ENCODE assay signal across 12 cellular contexts in the genomic region with DNA sequence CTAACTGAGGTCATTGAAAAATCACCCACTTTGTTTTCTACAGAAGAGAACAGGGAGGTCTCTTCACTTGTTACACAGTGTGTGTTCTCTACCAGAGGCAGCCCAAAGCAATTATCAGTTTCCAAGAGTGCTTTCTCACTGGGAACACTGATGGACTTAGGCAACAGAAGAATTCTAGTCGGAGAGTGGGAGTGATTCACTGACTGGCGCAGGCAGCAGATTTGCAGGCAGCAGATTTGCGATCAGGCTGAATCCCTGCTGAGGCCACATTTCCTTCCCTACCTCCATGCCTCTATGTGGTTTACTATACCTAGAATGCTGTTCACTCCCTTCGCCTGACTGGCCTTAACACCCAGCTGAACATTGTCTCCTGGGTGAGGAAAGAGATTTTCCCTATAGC. TPM values are rescaled to one million over a fixed set of nuclear protein-coding genes. Genes with fewer than 3 reads are reported as not detected.
A peak's percentile ranks its signal among the peaks of the same experiment; 100 is the strongest.
DNase-seq lines count a peak whose midpoint lies in the region; ATAC-seq and TF ChIP-seq lines count a peak whose summit lies in the region.
"Had no signal": no experiment of that assay in that cellular context is flagged by ENCODE, and none has a peak within 500 bp of the region (broad histone marks: within the 10 kb centered on the region; RNA-seq: fewer than 3 reads in every experiment).

No MANE protein-coding gene starts in this region.

- H3K14ac ChIP-seq in trophoblast cell (ENCODE audit: low read length) = no peak overlapping the region

- H3K9ac ChIP-seq in trophoblast cell (ENCODE audit: low read length) = no peak overlapping the region

- ATAC-seq in Panc1 = peak; percentile 77

- H3K4me3 ChIP-seq in Panc1 (ENCODE audit: low read depth in 2 of 2, low read length in 2 of 2) (no peak overlapping the region), trophoblast cell (ENCODE audit: low read depth, low read length) (no peak overlapping the region)

- H3K36me3 Mint-ChIP-seq in T-helper 1 cell treated with Interleukin-12 subunit alpha and Interleukin-12 subunit beta and Interleukin-4 antibody, amounts not matched to agents 30 μg/mL and 1 μg/mL, for 36 hours (ENCODE audit: low read depth) = peaks cover 70% of the 10 kb centered on the region

- H3K36me3 ChIP-seq in Panc1 (ENCODE audit: control insufficient read depth, insufficient read depth, low read length) (no peaks in the 10 kb centered on the region), trophoblast cell (ENCODE audit: control insufficient read depth in 1 of 2, insufficient read depth in 2 of 2, low read length in 2 of 2) (peaks cover 16 to 38% of the 10 kb centered on the region in 2 experiments)

- no peak overlapping the region for H4K91ac ChIP-seq in trophoblast cell (ENCODE audit: low read depth, low read length)

- no peaks in the 10 kb centered on the region for H3K79me1 ChIP-seq in trophoblast cell (ENCODE audit: low read length)

- no peak overlapping the region for H4K12ac ChIP-seq in trophoblast cell (ENCODE audit: low read depth, low read length)

- no peak overlapping the region for H2BK120ac ChIP-seq in trophoblast cell (ENCODE audit: insufficient read depth, low read length, poor library complexity)

- intact Hi-C loops in Panc1 (cut with micrococcal nuclease; ENCODE audit: unreplicated experiment) = no loop called here

- no peak overlapping the region for H3K23ac ChIP-seq in trophoblast cell (ENCODE audit: low read length)

- no peaks in the 10 kb centered on the region for H3K9me3 ChIP-seq in Panc1 (ENCODE audit: control insufficient read depth, insufficient read depth, low read depth, low read length)
- no peaks in the 10 kb centered on the region for H3K9me3 ChIP-seq in trophoblast cell (ENCODE audit: insufficient read depth, low read depth, low read length)

- H3K27me3 Mint-ChIP-seq in T-helper 1 cell treated with Interleukin-12 subunit alpha and Interleukin-12 subunit beta and Interleukin-4 antibody, amounts not matched to agents 30 μg/mL and 1 μg/mL, for 36 hours (ENCODE audit: low read depth) = no peaks in the 10 kb centered on the region

- H4K8ac ChIP-seq in trophoblast cell (ENCODE audit: low read depth, low read length) = no peak overlapping the region

- no TSS peak for BruUV-seq in Panc1 (replicated peaks; lab: Mats Ljungman, UMichigan)

- TF ChIP-seq CTCF in Panc1 (IDR thresholded peaks at IDR 0.05) (no peak), GM10248 (IDR thresholded peaks at IDR 0.05; ENCODE audit: control extremely low read depth, extremely low read depth, low read depth, missing control alignments) (no peak)

- H3K4me2 ChIP-seq in trophoblast cell (ENCODE audit: low read length) = no peak overlapping the region

- POLR2A ChIA-PET in Panc1 (lab: Charles Lee) = interaction anchor here (0.6 kb wide), 1 partner anchor 30 kb away, joined by 3 read pairs; no protein-coding TSS in a partner anchor
- POLR2A ChIA-PET in GM10248 (lab: Yijun Ruan, JAX) = no interaction called here

- no peaks in the 10 kb centered on the region for H3K9me3 Mint-ChIP-seq in T-helper 1 cell treated with Interleukin-12 subunit alpha and Interleukin-12 subunit beta and Interleukin-4 antibody, amounts not matched to agents 30 μg/mL and 1 μg/mL, for 36 hours

- H3K27ac ChIP-seq in Panc1 (ENCODE audit: low read length) (peak overlapping the region; percentile 34; the same call in 1 of the 2 replicates), trophoblast cell (ENCODE audit: low read depth, low read length) (no peak overlapping the region)

- no CpG with 5 or more reads among the region's 4 CpGs for WGBS in trophoblast cell (ENCODE audit: extremely low coverage, insufficient coverage, insufficient read length)

- no peak overlapping the region for H2AK5ac ChIP-seq in trophoblast cell (ENCODE audit: low read length)

- peaks cover 48% of the 10 kb centered on the region for H3K4me1 Mint-ChIP-seq in T-helper 1 cell treated with Interleukin-12 subunit alpha and Interleukin-12 subunit beta and Interleukin-4 antibody, amounts not matched to agents 30 μg/mL and 1 μg/mL, for 36 hours (ENCODE audit: low read depth)

- no peak for DNase-seq in T-helper 1 cell
- DNase-seq in Panc1 (ENCODE audit: low read depth, low spot score) = no peak
- DNase-seq in cerebellum (ENCODE audit: low spot score) = peak; percentile 8
- peak; percentile 80 to 81 for DNase-seq in trophoblast cell
- DNase-seq in NAMALWA (ENCODE audit: low spot score) = no peak
- no peak for DNase-seq in GM10248 (ENCODE audit: extremely low spot score)
- no peak for DNase-seq in RPMI8226
- DNase-seq: activated T-cell treated with anti-CD3 and anti-CD28 coated beads, Interleukin-2, amount 50 U/mL, for 1 hour; H7; NCI-H748 treated with DMSO at 0.1 percent for 48 hours had no signal

- no peak overlapping the region for H2BK12ac ChIP-seq in trophoblast cell (ENCODE audit: low read length)

- no peak overlapping the region for H3K18ac ChIP-seq in trophoblast cell (ENCODE audit: low read length)

- no peaks in the 10 kb centered on the region for H3K79me2 ChIP-seq in trophoblast cell (ENCODE audit: control insufficient read depth, insufficient read depth, low read length, poor library complexity)

- no peaks in the 10 kb centered on the region for H3K27me3 ChIP-seq in Panc1 (ENCODE audit: control insufficient read depth, insufficient read depth, low read length)
- H3K27me3 ChIP-seq in trophoblast cell (ENCODE audit: insufficient read depth, low read length) = no peaks in the 10 kb centered on the region
- H3K27me3 ChIP-seq: dorsolateral prefrontal cortex had no signal

- in situ Hi-C loops in Panc1 (cut with HindIII; ENCODE audit: low pct_unique_long_range_greater_than_20kb, low sequenced_read_pairs) = no loop called here

- peaks cover 11% of the 10 kb centered on the region for H3K4me1 ChIP-seq in Panc1 (ENCODE audit: control insufficient read depth, insufficient read depth, low read length)
- H3K4me1 ChIP-seq in trophoblast cell (ENCODE audit: control insufficient read depth in 1 of 2, insufficient read depth in 2 of 2, low read length in 2 of 2) = peaks cover 2% of the 10 kb centered on the region in 2 experiments

- no peak overlapping the region for H2BK5ac ChIP-seq in trophoblast cell (ENCODE audit: low read depth, low read length, poor library complexity)

- no peak overlapping the region for H2AFZ ChIP-seq in trophoblast cell (ENCODE audit: insufficient read depth, low read length, poor library complexity)

- H3K4ac ChIP-seq in trophoblast cell (ENCODE audit: low read depth, low read length) = no peak overlapping the region

- peak overlapping the region; percentile 70 for H3K27ac Mint-ChIP-seq in T-helper 1 cell treated with Interleukin-12 subunit alpha and Interleukin-12 subunit beta and Interleukin-4 antibody, amounts not matched to agents 30 μg/mL and 1 μg/mL, for 36 hours

- CTCF ChIA-PET in Panc1 (lab: Charles Lee) = no interaction called here
- CTCF ChIA-PET in GM10248 (lab: Yijun Ruan, JAX) = interaction anchor here (1.1 kb wide), 1 partner anchor 12 kb away, joined by 3 read pairs; no protein-coding TSS in a partner anchor

- peak overlapping the region; percentile 56 for H3K4me3 Mint-ChIP-seq in T-helper 1 cell treated with Interleukin-12 subunit alpha and Interleukin-12 subunit beta and Interleukin-4 antibody, amounts not matched to agents 30 μg/mL and 1 μg/mL, for 36 hours

RNA-seq across cellular contexts. Expression of gene OCIAD2, which starts 6.6 kb away (rescaled TPM):
- 32.8 TPM for total RNA-seq in Panc1 (2021; ENCODE audit: unreplicated experiment)
- polyA plus RNA-seq in Panc1 (2012; ENCODE audit: insufficient read length) = 58.6 TPM
- total RNA-seq in cerebellum = 19.9 TPM
- 88.6 and 89.3 TPM in 2 replicates for polyA plus RNA-seq in trophoblast cell (2013)

Comparison
In these comparisons a context has a peak if more than half of its experiments do, and no peak if none do; other contexts are left out.
1. DNase-seq: peak in cerebellum (single experiment) and trophoblast cell (2 of 2); none in T-helper 1 cell (0 of 5), Panc1 (single experiment), NAMALWA (single experiment), GM10248 (single experiment) and RPMI8226 (single experiment).